Comparison of ENCODE assay signal across 1 cellular context in genomic region chr3:170869645-170870593, GRCh38.
TF ChIP-seq lines count a peak whose summit lies in the region.

RPL22L1 (minus strand) TSS chr3:170870195; CDS start chr3:170870167, 28 bp downstream.

TF ChIP-seq in K562, 482 proteins besides CTCF, POLR2A, EP300 and RAD21 (continued from another document and continues in another):
- peak; percentile 81; the same call in 1 of the 2 replicates for TF ChIP-seq E2F5 (CRISPR knock-in tag; IDR thresholded peaks at IDR 0.05)
- TF ChIP-seq ATF1 (CRISPR knock-in tag; IDR thresholded peaks at IDR 0.05), result no peak
- TF ChIP-seq ATF1 (tag; IDR thresholded peaks at IDR 0.05), result peak; percentile 96
- peak; percentile 45; the same call in 1 of the 2 replicates for TF ChIP-seq HLTF (IDR thresholded peaks at IDR 0.05)
- no peak for TF ChIP-seq LCOR (CRISPR knock-in tag; IDR thresholded peaks at IDR 0.05)
- TF ChIP-seq ZNF282 (CRISPR knock-in tag; IDR thresholded peaks at IDR 0.05), result no peak
- TF ChIP-seq OTX1 (CRISPR knock-in tag; IDR thresholded peaks at IDR 0.05), result peak; percentile 47; the same call in 1 of the 2 replicates
- TF ChIP-seq HDAC2 (IDR thresholded peaks at IDR 0.05), result peak; percentile 79
- TF ChIP-seq CREB1 (IDR thresholded peaks at IDR 0.05), result peak; percentile 90
- TF ChIP-seq CREB1 (CRISPR knock-in tag; IDR thresholded peaks at IDR 0.05), result peak; percentile 82
- 0 out of 2 replicates have a peak, but pooled peaks have one; percentile 67 for TF ChIP-seq NR1H2 (CRISPR knock-in tag; IDR thresholded peaks at IDR 0.05)
- no peak for TF ChIP-seq POLR3G (IDR thresholded peaks at IDR 0.05; ENCODE audit: extremely low read depth, insufficient read length, insufficient replicate concordance)
- TF ChIP-seq PHF21A (IDR thresholded peaks at IDR 0.05; ENCODE audit: borderline replicate concordance, low read depth), result peak; percentile 50; the same call in 1 of the 2 replicates
- TF ChIP-seq NR2C2 (CRISPR knock-in tag; IDR thresholded peaks at IDR 0.05), result no peak
- peak; percentile 79 for TF ChIP-seq NR2C2 (tag; IDR thresholded peaks at IDR 0.05)
- TF ChIP-seq NKRF (IDR thresholded peaks at IDR 0.05; ENCODE audit: borderline replicate concordance), result peak; percentile 51; the same call in 1 of the 2 replicates
- no peak for TF ChIP-seq TFAM (CRISPR knock-in tag; conservative IDR thresholded peaks at IDR 0.05)
- no peak for TF ChIP-seq KAT8 (IDR thresholded peaks at IDR 0.05; ENCODE audit: low read depth)
- TF ChIP-seq MCM2 (IDR thresholded peaks at IDR 0.05; ENCODE audit: low read depth), result no peak
- peak; percentile 94 for TF ChIP-seq TAF9B (IDR thresholded peaks at IDR 0.05; ENCODE audit: partially characterized antibody)
- TF ChIP-seq ATF6 (CRISPR knock-in tag; IDR thresholded peaks at IDR 0.05), result peak; percentile 44; the same call in 1 of the 2 replicates
- peak; percentile 96 for TF ChIP-seq PHF8 (IDR thresholded peaks at IDR 0.05; ENCODE audit: borderline replicate concordance, low read length)
- peak; percentile 61; the same call in 1 of the 2 replicates for TF ChIP-seq RB1 (IDR thresholded peaks at IDR 0.05; ENCODE audit: low read depth)
- peak; percentile 30 for TF ChIP-seq MEIS2 (IDR thresholded peaks at IDR 0.05; ENCODE audit: partially characterized antibody)
- no peak for TF ChIP-seq ZBTB8A (IDR thresholded peaks at IDR 0.05; ENCODE audit: partially characterized antibody)
- TF ChIP-seq ZNF280B (CRISPR knock-in tag; IDR thresholded peaks at IDR 0.05), result no peak
- TF ChIP-seq PATZ1 (CRISPR knock-in tag; IDR thresholded peaks at IDR 0.05; ENCODE audit: borderline replicate concordance), result no peak
- peak in 1 of 3 experiments; percentile 75; a peak in 2 of 6 replicates for TF ChIP-seq ZBTB11 (CRISPR knock-in tag; IDR thresholded peaks at IDR 0.05)
- peak; percentile 95 for TF ChIP-seq PML (IDR thresholded peaks at IDR 0.05; ENCODE audit: low read length)
- TF ChIP-seq ZNF511 (CRISPR knock-in tag; IDR thresholded peaks at IDR 0.05), result peak; percentile 92
- TF ChIP-seq TFE3 (CRISPR knock-in tag; IDR thresholded peaks at IDR 0.05), result no peak
- TF ChIP-seq TOE1 (IDR thresholded peaks at IDR 0.05; ENCODE audit: borderline replicate concordance), result 0 out of 2 replicates have a peak, but pooled peaks have one; percentile 47
- 0 out of 2 replicates have a peak, but pooled peaks have one; percentile 59 for TF ChIP-seq TOE1 (CRISPR knock-in tag; IDR thresholded peaks at IDR 0.05; ENCODE audit: borderline replicate concordance, low read depth)
- TF ChIP-seq ZNF263 (CRISPR knock-in tag; IDR thresholded peaks at IDR 0.05; ENCODE audit: borderline replicate concordance), result peak; percentile 80
- peak; percentile 35; the same call in 1 of the 2 replicates for TF ChIP-seq SMARCA4 (IDR thresholded peaks at IDR 0.05)
- TF ChIP-seq SRF (CRISPR knock-in tag; IDR thresholded peaks at IDR 0.05), result no peak; a peak in 1 of 4 replicates
- peak; percentile 95 for TF ChIP-seq SMAD1 (IDR thresholded peaks at IDR 0.05; ENCODE audit: low read depth, low read length, partially characterized antibody)
- TF ChIP-seq ZKSCAN3 (CRISPR knock-in tag; IDR thresholded peaks at IDR 0.05), result no peak
- peak; percentile 64 for TF ChIP-seq NEUROD1 (IDR thresholded peaks at IDR 0.05; ENCODE audit: borderline replicate concordance, low read depth, low read length, partially characterized antibody)
- TF ChIP-seq ESRRB (CRISPR knock-in tag; IDR thresholded peaks at IDR 0.05; ENCODE audit: borderline replicate concordance), result no peak
- no peak for TF ChIP-seq ZKSCAN8 (CRISPR knock-in tag; IDR thresholded peaks at IDR 0.05)
- TF ChIP-seq ZNF586 (CRISPR knock-in tag; conservative IDR thresholded peaks at IDR 0.05), result 0 out of 2 replicates have a peak, but pooled peaks have one; percentile 34
- 0 out of 2 replicates have a peak, but pooled peaks have one; percentile 30 for TF ChIP-seq TARDBP (IDR thresholded peaks at IDR 0.05)
- TF ChIP-seq CC2D1A (IDR thresholded peaks at IDR 0.05), result peak; percentile 27; the same call in 1 of the 2 replicates
